ENCODE assay signal across 10 cellular contexts in genomic region chr5:95178046-95178651, GRCh38.
DNase-seq lines count a peak whose midpoint lies in the region; ATAC-seq and TF ChIP-seq lines count a peak whose summit lies in the region.
"Had no signal": no experiment of that assay in that cellular context is flagged by ENCODE, and none has a peak within 500 bp of the region (broad histone marks: within the 10 kb centered on the region; RNA-seq: fewer than 3 reads in every experiment).

No MANE protein-coding gene starts in this region.

- no peak overlapping the region for H3K27ac Mint-ChIP-seq in naive thymus-derived CD8-positive, alpha-beta T cell
- H3K27ac Mint-ChIP-seq: naive thymus-derived CD4-positive, alpha-beta T cell had no signal

- H3K36me3 ChIP-seq in HAP-1 (replicated peaks) = no peaks in the 10 kb centered on the region
- H3K36me3 ChIP-seq in hepatocyte (replicated peaks; ENCODE audit: insufficient read depth, low read depth) = no peaks in the 10 kb centered on the region

- H3K27ac ChIP-seq in AG04450 (ENCODE audit: low read depth, low read length) (no peak overlapping the region), hepatocyte (no peak overlapping the region)

- H3K4me1 ChIP-seq in HAP-1 (peaks cover 20% of the 10 kb centered on the region), hepatocyte (ENCODE audit: insufficient read depth) (no peaks in the 10 kb centered on the region)

- intact Hi-C loops in head of caudate nucleus (cut with DNase I) = no loop called here

- H3K4me1 Mint-ChIP-seq in naive thymus-derived CD8-positive, alpha-beta T cell = no peaks in the 10 kb centered on the region
- H3K4me1 Mint-ChIP-seq: naive thymus-derived CD4-positive, alpha-beta T cell had no signal

- 38% methylated on average over 4 of the region's 4 CpGs for WGBS in hepatocyte (ENCODE audit: low lambda C conversion rate, missing lambda C conversion rate)

- H3K27me3 ChIP-seq in AG04450 (ENCODE audit: control insufficient read depth, insufficient read depth, low read length) (no peaks in the 10 kb centered on the region), HAP-1 (ENCODE audit: low read depth) (no peaks in the 10 kb centered on the region), hepatocyte (no peaks in the 10 kb centered on the region)

- H3K27me3 Mint-ChIP-seq in naive thymus-derived CD8-positive, alpha-beta T cell = peaks cover 0 to 20% (median 8%) of the 10 kb centered on the region in 5 donors

- in situ Hi-C loops in HAP-1 (cut with MboI; ENCODE audit: low sequenced_read_pairs) = no loop called here

- CTCF ChIA-PET in AG04450 (lab: Charles Lee) = no interaction called here

- POLR2A ChIA-PET in AG04450 (lab: Yijun Ruan, JAX) = no interaction called here
- POLR2A ChIA-PET in naive thymus-derived CD8-positive, alpha-beta T cell (lab: Charles Lee) = no interaction called here

- H3K36me3 Mint-ChIP-seq in naive thymus-derived CD8-positive, alpha-beta T cell = no peaks in the 10 kb centered on the region
- H3K36me3 Mint-ChIP-seq: naive thymus-derived CD4-positive, alpha-beta T cell had no signal

- H3K79me2 ChIP-seq in hepatocyte = no peaks in the 10 kb centered on the region

- H3K9me2 ChIP-seq in hepatocyte (replicated peaks; ENCODE audit: insufficient read depth) = no peaks in the 10 kb centered on the region

- H3K9me3 Mint-ChIP-seq in naive thymus-derived CD8-positive, alpha-beta T cell = peaks cover 0 to 9% (median 2%) of the 10 kb centered on the region in 9 donors

- no peak overlapping the region for H2AFZ ChIP-seq in hepatocyte

- ATAC-seq in naive thymus-derived CD8-positive, alpha-beta T cell = no peak
- ATAC-seq: naive thymus-derived CD4-positive, alpha-beta T cell had no signal

- H3K9me3 ChIP-seq in AG04450 (ENCODE audit: control insufficient read depth, insufficient read depth, low read length) (no peaks in the 10 kb centered on the region), HAP-1 (no peaks in the 10 kb centered on the region), hepatocyte (ENCODE audit: low read depth) (no peaks in the 10 kb centered on the region)

- DNase-seq in AG04450 (ENCODE audit: low read depth, low spot score) (no peak), HAP-1 (ENCODE audit: low spot score in 2 of 2) (peak; percentile 84 to 89), RPMI7951 (ENCODE audit: low read depth) (peak; percentile 67), hepatocyte (ENCODE audit: low spot score) (peak; percentile 36), head of caudate nucleus (no peak)
- DNase-seq in naive thymus-derived CD8-positive, alpha-beta T cell = no peak
- DNase-seq in stimulated activated CD4-positive, alpha-beta T cell treated with anti-CD3 and anti-CD28 coated beads, Interleukin-2, amount 100 ng/mL, for 48 hours = no peak
- no peak for DNase-seq in activated naive CD4-positive, alpha-beta T cell (lab: John Stamatoyannopoulos, UW)
- DNase-seq: central memory CD4-positive, alpha-beta T cell; naive thymus-derived CD4-positive, alpha-beta T cell had no signal

- H3K4me3 ChIP-seq in AG04450 (ENCODE audit: low read depth, low read length) (no peak overlapping the region), HAP-1 (no peak overlapping the region), hepatocyte (no peak overlapping the region)

- no peak overlapping the region for H3K4me2 ChIP-seq in hepatocyte

- H3K4me3 Mint-ChIP-seq in naive thymus-derived CD8-positive, alpha-beta T cell = no peak overlapping the region
- H3K4me3 Mint-ChIP-seq: naive thymus-derived CD4-positive, alpha-beta T cell had no signal

- no peaks in the 10 kb centered on the region for H4K20me1 ChIP-seq in hepatocyte (ENCODE audit: insufficient read depth, poor library complexity, severe bottlenecking)

- peak; percentile 16; the same call in 1 of the 2 replicates for TF ChIP-seq CTCF in AG04450 (IDR thresholded peaks at IDR 0.05; ENCODE audit: low read depth, low read length)
- peak; percentile 24 for TF ChIP-seq CTCF in hepatocyte (IDR thresholded peaks at IDR 0.05; ENCODE audit: poor library complexity)

Comparison
In these comparisons a context has a peak if more than half of its experiments do, and no peak if none do; other contexts are left out.
1. DNase-seq: peak in HAP-1 (2 of 2), RPMI7951 (single experiment) and hepatocyte (single experiment); none in AG04450 (single experiment), naive thymus-derived CD8-positive, alpha-beta T cell (0 of 10), head of caudate nucleus (0 of 42), stimulated activated CD4-positive, alpha-beta T cell treated with anti-CD3 and anti-CD28 coated beads, Interleukin-2, amount 100 ng/mL, for 48 hours (0 of 2) and activated naive CD4-positive, alpha-beta T cell (0 of 4).